ENCODE assay signal across 10 cellular contexts in the genomic region with DNA sequence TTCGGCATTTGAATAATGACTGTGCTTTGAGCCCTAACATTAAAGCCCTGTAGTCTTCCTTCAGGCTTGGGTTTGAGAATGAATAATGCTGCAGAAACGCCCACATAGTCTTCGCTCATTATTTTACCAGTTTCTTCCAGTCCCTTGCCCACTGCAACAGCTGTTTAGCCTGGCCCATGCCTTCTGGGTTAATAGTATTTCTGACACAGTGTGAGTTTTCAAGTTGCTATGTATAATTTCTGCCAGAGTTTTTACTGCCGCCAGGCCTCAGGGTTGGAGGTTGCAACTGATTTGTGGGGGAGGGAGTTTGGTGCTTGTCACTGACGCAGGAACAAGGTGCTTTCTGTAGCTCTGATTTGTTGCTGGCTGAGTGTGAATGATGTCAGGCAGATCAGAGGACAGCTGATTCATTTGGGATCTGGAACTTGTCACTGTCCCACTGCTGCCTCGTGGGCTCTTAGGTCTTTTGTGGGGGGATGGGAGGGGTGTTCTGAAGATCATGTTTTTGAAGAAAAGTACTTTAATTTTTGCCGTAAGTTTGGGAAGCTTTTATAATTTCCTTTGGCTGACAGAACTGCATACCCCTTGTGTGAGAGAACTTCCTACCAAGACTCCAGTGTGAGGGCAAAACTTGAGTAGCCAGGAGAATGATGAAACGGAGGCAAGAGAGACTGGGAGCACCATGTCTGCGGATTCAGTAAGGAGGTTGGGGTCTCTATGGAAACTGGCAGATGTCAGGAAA.
DNase-seq lines count a peak whose midpoint lies in the region; ATAC-seq and TF ChIP-seq lines count a peak whose summit lies in the region.
"Had no signal": no experiment of that assay in that cellular context is flagged by ENCODE, and none has a peak within 500 bp of the region (broad histone marks: within the 10 kb centered on the region; RNA-seq: fewer than 3 reads in every experiment).

No MANE protein-coding gene starts in this region.

- no peaks in the 10 kb centered on the region for H3K36me3 ChIP-seq in mammary epithelial cell (ENCODE audit: insufficient read depth, low read length)
- H3K36me3 ChIP-seq in vagina = no peaks in the 10 kb centered on the region

- TF ChIP-seq CTCF in mammary epithelial cell (conservative IDR thresholded peaks at IDR 0.05 in 1 of 2, IDR thresholded peaks at IDR 0.05 in 1 of 2; ENCODE audit: extremely low read depth in 1 of 2, insufficient read depth in 1 of 2, low read depth in 1 of 2, low read length in 2 of 2) = peak in 1 of 2 donors; percentile 6
- no peak for TF ChIP-seq CTCF in vagina (IDR thresholded peaks at IDR 0.05)

- WGBS in mammary epithelial cell (ENCODE audit: low coverage, missing lambda C conversion rate) = 26% methylated on average over 9 of the region's 9 CpGs

- DNase-seq in activated naive CD8-positive, alpha-beta T cell treated with anti-CD3 and anti-CD28 coated beads, Interleukin-2, amount 50 U/mL, for 24 hours = no peak
- no peak for DNase-seq in activated naive CD8-positive, alpha-beta T cell treated with anti-CD3 and anti-CD28 coated beads for 36 hours
- DNase-seq in mammary epithelial cell (peak; percentile 89), memory B cell (ENCODE audit: low spot score in 2 of 2) (no peak), vagina (ENCODE audit: extremely low spot score in 2 of 2) (peak in 1 of 2 donors; percentile 89), posterior vena cava (ENCODE audit: low spot score) (no peak), HuH-7 (ENCODE audit: low spot score) (no peak), NCI-H1048 (lab: John Stamatoyannopoulos, UW) (no peak)

- ATAC-seq in activated naive CD8-positive, alpha-beta T cell treated with anti-CD3 and anti-CD28 coated beads, Interleukin-2, amount 50 U/mL, for 24 hours = peak; percentile 78
- no peak for ATAC-seq in memory B cell (ENCODE audit: low read depth)

- H3K4me3 Mint-ChIP-seq in activated naive CD8-positive, alpha-beta T cell treated with anti-CD3 and anti-CD28 coated beads, Interleukin-2, amount 50 U/mL, for 24 hours = no peak overlapping the region
- H3K4me3 Mint-ChIP-seq in activated naive CD8-positive, alpha-beta T cell treated with anti-CD3 and anti-CD28 coated beads for 36 hours = no peak overlapping the region
- no peak overlapping the region for H3K4me3 Mint-ChIP-seq in memory B cell
- H3K4me3 Mint-ChIP-seq: CD4-positive, alpha-beta memory T cell had no signal

- H3K27ac ChIP-seq in mammary epithelial cell (ENCODE audit: insufficient read depth, low read depth, low read length) = peak overlapping the region; percentile 49
- H3K27ac ChIP-seq in vagina = peak overlapping the region; percentile 41
- H3K27ac ChIP-seq: epithelial cell of prostate had no signal

- no peaks in the 10 kb centered on the region for H3K36me3 Mint-ChIP-seq in activated naive CD8-positive, alpha-beta T cell treated with anti-CD3 and anti-CD28 coated beads, Interleukin-2, amount 50 U/mL, for 24 hours (ENCODE audit: low read depth)
- no peaks in the 10 kb centered on the region for H3K36me3 Mint-ChIP-seq in activated naive CD8-positive, alpha-beta T cell treated with anti-CD3 and anti-CD28 coated beads for 36 hours
- no peaks in the 10 kb centered on the region for H3K36me3 Mint-ChIP-seq in memory B cell
- H3K36me3 Mint-ChIP-seq: CD4-positive, alpha-beta memory T cell had no signal

- no peaks in the 10 kb centered on the region for H3K9me3 Mint-ChIP-seq in activated naive CD8-positive, alpha-beta T cell treated with anti-CD3 and anti-CD28 coated beads, Interleukin-2, amount 50 U/mL, for 24 hours
- no peaks in the 10 kb centered on the region for H3K9me3 Mint-ChIP-seq in activated naive CD8-positive, alpha-beta T cell treated with anti-CD3 and anti-CD28 coated beads for 36 hours
- no peaks in the 10 kb centered on the region for H3K9me3 Mint-ChIP-seq in memory B cell
- H3K9me3 Mint-ChIP-seq: CD4-positive, alpha-beta memory T cell had no signal

- H3K27me3 ChIP-seq in mammary epithelial cell (ENCODE audit: insufficient read depth, low read length) = no peaks in the 10 kb centered on the region
- no peaks in the 10 kb centered on the region for H3K27me3 ChIP-seq in vagina

- H3K4me2 ChIP-seq in mammary epithelial cell (ENCODE audit: insufficient read depth, low read depth, low read length) = peak overlapping the region; percentile 22

- H3K4me1 ChIP-seq in mammary epithelial cell (ENCODE audit: insufficient read depth, low read length) (peaks cover 10% of the 10 kb centered on the region), vagina (peaks cover 10% of the 10 kb centered on the region)

- H3K27me3 Mint-ChIP-seq in activated naive CD8-positive, alpha-beta T cell treated with anti-CD3 and anti-CD28 coated beads, Interleukin-2, amount 50 U/mL, for 24 hours = no peaks in the 10 kb centered on the region
- H3K27me3 Mint-ChIP-seq in activated naive CD8-positive, alpha-beta T cell treated with anti-CD3 and anti-CD28 coated beads for 36 hours = no peaks in the 10 kb centered on the region
- H3K27me3 Mint-ChIP-seq in memory B cell = peaks cover 2% of the 10 kb centered on the region
- H3K27me3 Mint-ChIP-seq: CD4-positive, alpha-beta memory T cell had no signal

- dilution Hi-C loops in mammary epithelial cell (cut with HindIII; ENCODE audit: low sequenced_read_pairs) = no loop called here

- H3K9ac ChIP-seq in mammary epithelial cell (ENCODE audit: insufficient read depth, low read length) = no peak overlapping the region

- intact Hi-C loops in mammary epithelial cell (cut with micrococcal nuclease) (no loop called here), vagina (cut with DNase I) (no loop called here), posterior vena cava (cut with DNase I) (no loop called here)

- BruUV-seq in mammary epithelial cell (replicated peaks; lab: Mats Ljungman, UMichigan) = no TSS peak

- H3K27ac Mint-ChIP-seq in activated naive CD8-positive, alpha-beta T cell treated with anti-CD3 and anti-CD28 coated beads, Interleukin-2, amount 50 U/mL, for 24 hours = no peak overlapping the region
- H3K27ac Mint-ChIP-seq in activated naive CD8-positive, alpha-beta T cell treated with anti-CD3 and anti-CD28 coated beads for 36 hours = no peak overlapping the region
- peak overlapping the region; percentile 25 for H3K27ac Mint-ChIP-seq in memory B cell

- H3K79me2 ChIP-seq in mammary epithelial cell (ENCODE audit: insufficient read depth, low read length) = peaks cover 4% of the 10 kb centered on the region

- H3K4me1 Mint-ChIP-seq in activated naive CD8-positive, alpha-beta T cell treated with anti-CD3 and anti-CD28 coated beads, Interleukin-2, amount 50 U/mL, for 24 hours = peaks cover 13% of the 10 kb centered on the region
- H3K4me1 Mint-ChIP-seq in activated naive CD8-positive, alpha-beta T cell treated with anti-CD3 and anti-CD28 coated beads for 36 hours = peaks cover 7% of the 10 kb centered on the region
- H3K4me1 Mint-ChIP-seq in memory B cell = no peaks in the 10 kb centered on the region
- H3K4me1 Mint-ChIP-seq: CD4-positive, alpha-beta memory T cell had no signal

- H4K20me1 ChIP-seq in mammary epithelial cell (ENCODE audit: insufficient read depth, low read length) = no peaks in the 10 kb centered on the region

- in situ Hi-C loops in mammary epithelial cell (cut with MboI; ENCODE audit: low sequenced_read_pairs in 2 of 2) = no loop called here

- no peaks in the 10 kb centered on the region for H3K9me3 ChIP-seq in mammary epithelial cell (replicated peaks; ENCODE audit: insufficient read depth, low read length)
- no peaks in the 10 kb centered on the region for H3K9me3 ChIP-seq in vagina

- H3K4me3 ChIP-seq in mammary epithelial cell (replicated peaks in 1 of 3; ENCODE audit: insufficient read depth in 1 of 3, low read depth in 2 of 3, low read length in 3 of 3) = peak overlapping the region in 1 of 3 experiments; percentile 0
- H3K4me3 ChIP-seq in vagina = no peak overlapping the region

- CTCF ChIA-PET in mammary epithelial cell (lab: Charles Lee; ENCODE audit: low non-redundant PET) = no interaction called here

- peak overlapping the region; percentile 6 for H2AFZ ChIP-seq in mammary epithelial cell (ENCODE audit: low read depth, low read length)

- TF ChIP-seq POLR2A in vagina (IDR thresholded peaks at IDR 0.05) = no peak
